In the genomic region with DNA sequence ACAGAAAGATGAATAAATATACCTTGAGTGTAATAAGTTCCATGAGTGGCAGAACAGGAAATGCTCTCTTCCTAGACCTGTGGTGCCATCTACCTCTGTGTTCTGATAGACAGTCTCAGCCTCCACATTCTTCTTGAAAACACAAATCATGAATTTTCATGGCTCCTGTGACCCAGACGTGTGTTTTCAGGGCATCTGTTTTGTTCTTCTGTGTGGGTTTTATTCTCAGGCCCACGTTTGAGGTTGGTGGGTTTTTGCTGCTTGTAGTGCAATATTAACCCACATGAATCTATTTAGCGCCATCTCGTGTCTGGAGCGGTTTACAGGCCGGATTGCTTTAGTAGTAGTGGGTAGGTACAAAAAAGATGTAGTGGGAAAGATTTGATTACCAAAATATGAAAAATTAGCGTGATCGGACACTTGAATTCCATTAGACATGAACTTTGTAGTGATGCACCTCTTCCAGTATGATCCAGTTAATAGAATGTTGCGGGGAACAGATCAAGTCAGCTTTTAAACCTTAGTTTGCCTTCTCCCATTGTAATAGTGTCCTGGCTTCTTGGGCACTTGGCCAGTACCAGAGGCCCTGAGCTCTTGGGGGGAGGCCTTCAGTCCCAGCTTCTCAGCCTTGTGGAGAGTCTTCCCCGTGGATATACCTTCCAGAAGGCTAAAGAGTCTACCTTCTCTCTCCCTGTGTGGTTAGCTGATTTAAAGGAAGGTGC, we compare ENCODE assay signal across 8 cellular contexts.
DNase-seq lines count a peak whose midpoint lies in the region; ATAC-seq, FAIRE-seq and TF ChIP-seq lines count a peak whose summit lies in the region.

No MANE protein-coding gene starts in this region.

- peaks cover 4% of the 10 kb centered on the region for H3K36me3 ChIP-seq in cardiac muscle cell
- no peaks in the 10 kb centered on the region for H3K36me3 ChIP-seq in skeletal muscle satellite cell (ENCODE audit: insufficient read depth, low read length)

- no peaks in the 10 kb centered on the region for H3K9me3 ChIP-seq in AG04450 (ENCODE audit: control insufficient read depth, insufficient read depth, low read length)
- H3K9me3 ChIP-seq in cardiac muscle cell (ENCODE audit: low read depth): no peaks in the 10 kb centered on the region
- H3K9me3 ChIP-seq in skeletal muscle satellite cell (replicated peaks; ENCODE audit: low read length): no peaks in the 10 kb centered on the region

- H3K4me1 Mint-ChIP-seq in WTC11: peaks cover 15% of the 10 kb centered on the region

- H3K27me3 Mint-ChIP-seq in WTC11 (ENCODE audit: low read depth): no peaks in the 10 kb centered on the region

- peak; percentile 81 for ATAC-seq in WTC11
- no peak for ATAC-seq in HG03095 (IDR thresholded peaks at IDR 0.05; ENCODE audit: unreplicated experiment)

- peak; percentile 87 for FAIRE-seq in GM12892 (lab: Jason Lieb, UNC)

- H3K4me2 ChIP-seq in skeletal muscle satellite cell (ENCODE audit: low read length): peak overlapping the region; percentile 61

- H3K27ac ChIP-seq in AG04450 (ENCODE audit: low read depth, low read length) (no peak overlapping the region), cardiac muscle cell (peak overlapping the region; percentile 61)

- CTCF ChIA-PET in AG04450 (lab: Charles Lee): interaction anchor here (0.6 to 3.4 kb wide), 11 partner anchors 12 to 554 kb away, joined by 3 to 19 read pairs (median 4); no protein-coding TSS in a partner anchor
- CTCF ChIA-PET in WTC11 (lab: Charles Lee): interaction anchor here (0.7 to 2.0 kb wide), 9 partner anchors 10 to 288 kb away, joined by 3 to 10 read pairs (median 5); no protein-coding TSS in a partner anchor

- peaks cover 28% of the 10 kb centered on the region for H3K4me1 ChIP-seq in cardiac muscle cell (ENCODE audit: low read depth)
- H3K4me1 ChIP-seq in skeletal muscle satellite cell (ENCODE audit: control insufficient read depth, insufficient read depth, low read length): no peaks in the 10 kb centered on the region

- no peaks in the 10 kb centered on the region for H3K9me3 Mint-ChIP-seq in WTC11

- H3K4me3 Mint-ChIP-seq in WTC11: no peak overlapping the region

- POLR2A ChIA-PET in AG04450 (lab: Yijun Ruan, JAX): no interaction called here
- POLR2A ChIA-PET in WTC11 (lab: Charles Lee): interaction anchor here (0.6 kb wide), 2 partner anchors 297 to 345 kb away, joined by 3 to 5 read pairs; no protein-coding TSS in a partner anchor

- H3K36me3 Mint-ChIP-seq in WTC11: no peaks in the 10 kb centered on the region

- no peak for TF ChIP-seq POLR2A in GM12892 (IDR thresholded peaks at IDR 0.05; ENCODE audit: low read depth, low read length)

- peak; percentile 78 for TF ChIP-seq CTCF in AG04450 (IDR thresholded peaks at IDR 0.05; ENCODE audit: low read depth, low read length)
- peak; percentile 19; the same call in 1 of the 2 replicates for TF ChIP-seq CTCF in WTC11 (IDR thresholded peaks at IDR 0.05)
- TF ChIP-seq CTCF in cardiac muscle cell (IDR thresholded peaks at IDR 0.05; ENCODE audit: low read depth, low read length): peak; percentile 78

- H3K9ac ChIP-seq in skeletal muscle satellite cell (ENCODE audit: low read depth, low read length): no peak overlapping the region

- H3K27ac Mint-ChIP-seq in WTC11: no peak overlapping the region

- no peak overlapping the region for H3K4me3 ChIP-seq in AG04450 (ENCODE audit: low read depth, low read length)
- no peak overlapping the region for H3K4me3 ChIP-seq in cardiac muscle cell
- no peak overlapping the region for H3K4me3 ChIP-seq in skeletal muscle satellite cell (ENCODE audit: low read length)

- DNase-seq in AG04450 (ENCODE audit: low read depth, low spot score): no peak
- no peak for DNase-seq in GM12892 (ENCODE audit: insufficient read length)
- DNase-seq in NCI-H1092 (lab: John Stamatoyannopoulos, UW): peak; percentile 58
- DNase-seq in WTC11 (ENCODE audit: low spot score): peak; percentile 50
- peak; percentile 69 to 80 for DNase-seq in cardiac muscle cell (ENCODE audit: low read depth in 1 of 2, low spot score in 1 of 2)
- DNase-seq in NK-92 (lab: John Stamatoyannopoulos, UW; ENCODE audit: unreplicated experiment): no peak

- H3K27me3 ChIP-seq in AG04450 (ENCODE audit: control insufficient read depth, insufficient read depth, low read length): no peaks in the 10 kb centered on the region
- no peaks in the 10 kb centered on the region for H3K27me3 ChIP-seq in cardiac muscle cell
- no peaks in the 10 kb centered on the region for H3K27me3 ChIP-seq in skeletal muscle satellite cell (ENCODE audit: control insufficient read depth, insufficient read depth, low read length)

TF ChIP-seq in WTC11, 78 proteins besides CTCF, POLR2A, EP300 and RAD21:
- TF ChIP-seq TEAD1 (CRISPR knock-in tag; IDR thresholded peaks at IDR 0.05): no peak
- TF ChIP-seq, protein P1, sequence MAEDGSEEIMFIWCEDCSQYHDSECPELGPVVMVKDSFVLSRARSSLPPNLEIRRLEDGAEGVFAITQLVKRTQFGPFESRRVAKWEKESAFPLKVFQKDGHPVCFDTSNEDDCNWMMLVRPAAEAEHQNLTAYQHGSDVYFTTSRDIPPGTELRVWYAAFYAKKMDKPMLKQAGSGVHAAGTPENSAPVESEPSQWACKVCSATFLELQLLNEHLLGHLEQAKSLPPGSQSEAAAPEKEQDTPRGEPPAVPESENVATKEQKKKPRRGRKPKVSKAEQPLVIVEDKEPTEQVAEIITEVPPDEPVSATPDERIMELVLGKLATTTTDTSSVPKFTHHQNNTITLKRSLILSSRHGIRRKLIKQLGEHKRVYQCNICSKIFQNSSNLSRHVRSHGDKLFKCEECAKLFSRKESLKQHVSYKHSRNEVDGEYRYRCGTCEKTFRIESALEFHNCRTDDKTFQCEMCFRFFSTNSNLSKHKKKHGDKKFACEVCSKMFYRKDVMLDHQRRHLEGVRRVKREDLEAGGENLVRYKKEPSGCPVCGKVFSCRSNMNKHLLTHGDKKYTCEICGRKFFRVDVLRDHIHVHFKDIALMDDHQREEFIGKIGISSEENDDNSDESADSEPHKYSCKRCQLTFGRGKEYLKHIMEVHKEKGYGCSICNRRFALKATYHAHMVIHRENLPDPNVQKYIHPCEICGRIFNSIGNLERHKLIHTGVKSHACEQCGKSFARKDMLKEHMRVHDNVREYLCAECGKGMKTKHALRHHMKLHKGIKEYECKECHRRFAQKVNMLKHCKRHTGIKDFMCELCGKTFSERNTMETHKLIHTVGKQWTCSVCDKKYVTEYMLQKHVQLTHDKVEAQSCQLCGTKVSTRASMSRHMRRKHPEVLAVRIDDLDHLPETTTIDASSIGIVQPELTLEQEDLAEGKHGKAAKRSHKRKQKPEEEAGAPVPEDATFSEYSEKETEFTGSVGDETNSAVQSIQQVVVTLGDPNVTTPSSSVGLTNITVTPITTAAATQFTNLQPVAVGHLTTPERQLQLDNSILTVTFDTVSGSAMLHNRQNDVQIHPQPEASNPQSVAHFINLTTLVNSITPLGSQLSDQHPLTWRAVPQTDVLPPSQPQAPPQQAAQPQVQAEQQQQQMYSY (CRISPR knock-in tag; IDR thresholded peaks at IDR 0.05): no peak
- TF ChIP-seq, protein P2, sequence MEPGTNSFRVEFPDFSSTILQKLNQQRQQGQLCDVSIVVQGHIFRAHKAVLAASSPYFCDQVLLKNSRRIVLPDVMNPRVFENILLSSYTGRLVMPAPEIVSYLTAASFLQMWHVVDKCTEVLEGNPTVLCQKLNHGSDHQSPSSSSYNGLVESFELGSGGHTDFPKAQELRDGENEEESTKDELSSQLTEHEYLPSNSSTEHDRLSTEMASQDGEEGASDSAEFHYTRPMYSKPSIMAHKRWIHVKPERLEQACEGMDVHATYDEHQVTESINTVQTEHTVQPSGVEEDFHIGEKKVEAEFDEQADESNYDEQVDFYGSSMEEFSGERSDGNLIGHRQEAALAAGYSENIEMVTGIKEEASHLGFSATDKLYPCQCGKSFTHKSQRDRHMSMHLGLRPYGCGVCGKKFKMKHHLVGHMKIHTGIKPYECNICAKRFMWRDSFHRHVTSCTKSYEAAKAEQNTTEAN (CRISPR knock-in tag; IDR thresholded peaks at IDR 0.05): no peak
- TF ChIP-seq, protein P3, sequence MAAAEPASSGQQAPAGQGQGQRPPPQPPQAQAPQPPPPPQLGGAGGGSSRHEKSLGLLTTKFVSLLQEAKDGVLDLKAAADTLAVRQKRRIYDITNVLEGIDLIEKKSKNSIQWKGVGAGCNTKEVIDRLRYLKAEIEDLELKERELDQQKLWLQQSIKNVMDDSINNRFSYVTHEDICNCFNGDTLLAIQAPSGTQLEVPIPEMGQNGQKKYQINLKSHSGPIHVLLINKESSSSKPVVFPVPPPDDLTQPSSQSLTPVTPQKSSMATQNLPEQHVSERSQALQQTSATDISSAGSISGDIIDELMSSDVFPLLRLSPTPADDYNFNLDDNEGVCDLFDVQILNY (CRISPR knock-in tag; IDR thresholded peaks at IDR 0.05): no peak
TF ChIP-seq in WTC11: peak in this region for 0.

Comparison
In these comparisons a context has a peak if more than half of its experiments do, and no peak if none do; other contexts are left out.
1. DNase-seq: peak in NCI-H1092 (single experiment), WTC11 (single experiment) and cardiac muscle cell (2 of 2); none in AG04450 (single experiment), GM12892 (single experiment) and NK-92 (single experiment).
2. CTCF ChIP-seq: peak in every context shown above with its lines; median percentile 78 in AG04450; 78 in cardiac muscle cell; 19 in WTC11.